Comparison of ENCODE assay signal across 24 cellular contexts in the genomic region with DNA sequence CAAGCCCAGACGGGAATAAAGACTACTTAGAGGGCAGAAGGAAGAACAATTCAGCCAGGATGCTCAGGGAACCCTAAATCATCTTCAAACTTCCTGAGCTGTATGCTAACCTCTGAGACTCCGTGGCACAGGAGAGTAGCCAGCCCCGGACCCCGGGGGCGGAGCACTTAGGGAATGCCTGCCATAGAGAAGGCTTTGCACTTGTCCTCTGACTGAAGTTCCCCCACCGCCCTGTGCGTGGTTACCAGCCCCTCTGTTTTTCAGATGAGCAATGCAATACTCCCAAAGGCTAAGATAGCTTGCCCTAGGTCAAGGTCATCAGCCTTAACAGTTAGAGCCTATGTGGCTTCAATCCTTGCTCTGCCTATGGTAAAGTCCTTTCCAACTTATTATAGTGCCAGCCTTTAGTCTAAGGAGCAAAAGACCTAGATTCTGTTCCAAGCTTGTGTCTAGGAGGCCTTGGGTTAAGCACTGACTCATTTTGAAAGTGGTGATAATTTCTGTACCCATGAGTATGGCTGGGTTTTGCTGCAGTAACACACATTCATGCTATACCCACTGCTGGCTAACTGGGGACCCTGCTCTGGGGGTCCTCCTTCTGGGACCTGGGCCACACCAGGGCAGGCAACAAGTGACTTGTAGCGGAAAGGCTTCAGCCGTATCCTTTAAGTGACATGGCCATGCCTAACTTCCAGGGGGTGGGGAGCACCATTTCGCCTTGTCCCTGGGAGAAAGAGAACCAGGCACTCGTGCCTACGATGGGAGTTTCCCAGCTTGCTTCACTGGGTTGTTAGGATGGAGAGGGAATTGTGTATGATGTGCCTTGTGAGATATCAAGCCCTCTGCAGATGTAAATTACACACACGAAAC.
DNase-seq lines count a peak whose midpoint lies in the region; ATAC-seq and TF ChIP-seq lines count a peak whose summit lies in the region.
"Had no signal": no experiment of that assay in that cellular context is flagged by ENCODE, and none has a peak within 500 bp of the region (broad histone marks: within the 10 kb centered on the region; RNA-seq: fewer than 3 reads in every experiment).

No MANE protein-coding gene starts in this region.

- no peaks in the 10 kb centered on the region for H3K79me2 ChIP-seq in neural progenitor cell (ENCODE audit: low read depth)

- H3K9ac ChIP-seq in neural progenitor cell = no peak overlapping the region

- TF ChIP-seq CTCF in neural progenitor cell (IDR thresholded peaks at IDR 0.05) (no peak), type B pancreatic cell (conservative IDR thresholded peaks at IDR 0.05) (no peak)

- DNase-seq in activated T-cell treated with anti-CD3 and anti-CD28 coated beads, Interleukin-2, amount 50 U/mL, for 24 hours = peak; percentile 26
- DNase-seq in activated T-cell treated with anti-CD3 and anti-CD28 coated beads for 4 hours (no peak), neural progenitor cell (ENCODE audit: low spot score) (no peak), type B pancreatic cell (ENCODE audit: extremely low spot score, unreplicated experiment) (peak; percentile 67), H4 (ENCODE audit: low spot score) (no peak)
- no peak for DNase-seq in activated T-cell treated with anti-CD3 and anti-CD28 coated beads, Interleukin-2, amount 50 U/mL, for 72 hours
- DNase-seq: activated B cell treated with CpG ODN at 0.5 μM for 24 hours; activated CD4-positive, alpha-beta memory T cell treated with anti-CD3 and anti-CD28 coated beads for 36 hours; activated naive CD4-positive, alpha-beta T cell; CD4-positive, alpha-beta memory T cell; foreskin melanocyte; heart right ventricle; kidney; NCI-H1436 treated with DMSO at 0.1 percent for 48 hours; NCI-H446 treated with DMSO at 0.1 percent for 48 hours; sigmoid colon; stimulated activated CD4-positive, alpha-beta T cell treated with anti-CD3 and anti-CD28 coated beads, Interleukin-4, amount 100 ng/mL, for 1 hour; substantia nigra had no signal

- no peaks in the 10 kb centered on the region for H3K27me3 Mint-ChIP-seq in activated T-cell treated with anti-CD3 and anti-CD28 coated beads, Interleukin-2, amount 50 U/mL, for 24 hours
- H3K27me3 Mint-ChIP-seq in activated T-cell treated with anti-CD3 and anti-CD28 coated beads, Interleukin-2, amount 50 U/mL, for 72 hours (ENCODE audit: low read depth) = no peaks in the 10 kb centered on the region
- H3K27me3 Mint-ChIP-seq in neural progenitor cell (ENCODE audit: insufficient read depth, low read depth) = peaks cover 11% of the 10 kb centered on the region
- H3K27me3 Mint-ChIP-seq in type B pancreatic cell = peaks cover 15% of the 10 kb centered on the region
- H3K27me3 Mint-ChIP-seq: activated CD4-positive, alpha-beta memory T cell treated with anti-CD3 and anti-CD28 coated beads for 36 hours; CD4-positive, alpha-beta memory T cell had no signal

- ATAC-seq in activated T-cell treated with anti-CD3 and anti-CD28 coated beads, Interleukin-2, amount 50 U/mL, for 72 hours (replicated peaks in 1 of 2) = peak; percentile 67 to 77
- ATAC-seq in GM21360 (IDR thresholded peaks at IDR 0.05; ENCODE audit: unreplicated experiment) = no peak
- ATAC-seq: heart right ventricle had no signal

- H4K20me1 ChIP-seq in neural progenitor cell (ENCODE audit: low read depth) = no peaks in the 10 kb centered on the region

- H3F3A ChIP-seq in neural progenitor cell (ENCODE audit: low read depth) = no peaks in the 10 kb centered on the region

- H3K4me2 ChIP-seq in neural progenitor cell = no peak overlapping the region

- no peak overlapping the region for H2AFZ ChIP-seq in neural progenitor cell (replicated peaks)

- H3K27me3 ChIP-seq in neural progenitor cell = no peaks in the 10 kb centered on the region
- H3K27me3 ChIP-seq: dorsolateral prefrontal cortex had no signal

- H3K4me1 ChIP-seq in neural progenitor cell = peaks cover 15% of the 10 kb centered on the region
- H3K4me1 ChIP-seq: sigmoid colon had no signal

- H3K27ac Mint-ChIP-seq in activated T-cell treated with anti-CD3 and anti-CD28 coated beads, Interleukin-2, amount 50 U/mL, for 24 hours = no peak overlapping the region
- no peak overlapping the region for H3K27ac Mint-ChIP-seq in activated T-cell treated with anti-CD3 and anti-CD28 coated beads, Interleukin-2, amount 50 U/mL, for 72 hours
- H3K27ac Mint-ChIP-seq in neural progenitor cell (peak overlapping the region; percentile 61), type B pancreatic cell (no peak overlapping the region)
- H3K27ac Mint-ChIP-seq: activated B cell treated with CpG ODN at 0.5 μM for 24 hours; activated CD4-positive, alpha-beta memory T cell treated with anti-CD3 and anti-CD28 coated beads for 36 hours; progenitor cell of endocrine pancreas had no signal

- no peaks in the 10 kb centered on the region for H3K9me3 ChIP-seq in neural progenitor cell (ENCODE audit: low read depth)
- H3K9me3 ChIP-seq: heart right ventricle, neutrophil, sigmoid colon had no signal

- H3K36me3 ChIP-seq in neural progenitor cell = no peaks in the 10 kb centered on the region
- H3K36me3 ChIP-seq: heart right ventricle, neutrophil, sigmoid colon had no signal

- H3K36me3 Mint-ChIP-seq in activated T-cell treated with anti-CD3 and anti-CD28 coated beads, Interleukin-2, amount 50 U/mL, for 24 hours (ENCODE audit: low read depth) = no peaks in the 10 kb centered on the region
- H3K36me3 Mint-ChIP-seq in activated T-cell treated with anti-CD3 and anti-CD28 coated beads, Interleukin-2, amount 50 U/mL, for 72 hours (ENCODE audit: insufficient read depth in 2 of 2) = no peaks in the 10 kb centered on the region
- H3K36me3 Mint-ChIP-seq in neural progenitor cell = no peaks in the 10 kb centered on the region
- no peaks in the 10 kb centered on the region for H3K36me3 Mint-ChIP-seq in type B pancreatic cell
- H3K36me3 Mint-ChIP-seq: activated CD4-positive, alpha-beta memory T cell treated with anti-CD3 and anti-CD28 coated beads for 36 hours; brain; CD4-positive, alpha-beta memory T cell had no signal

- H3K27ac ChIP-seq in neural progenitor cell = no peak overlapping the region
- H3K27ac ChIP-seq: dorsolateral prefrontal cortex, heart right ventricle, neutrophil, RWPE1, sigmoid colon had no signal

- no peak overlapping the region for H3K4me3 ChIP-seq in neural progenitor cell
- H3K4me3 ChIP-seq: dorsolateral prefrontal cortex, heart right ventricle, sigmoid colon had no signal

- H3K4me3 Mint-ChIP-seq in activated T-cell treated with anti-CD3 and anti-CD28 coated beads, Interleukin-2, amount 50 U/mL, for 24 hours = no peak overlapping the region
- no peak overlapping the region for H3K4me3 Mint-ChIP-seq in activated T-cell treated with anti-CD3 and anti-CD28 coated beads, Interleukin-2, amount 50 U/mL, for 72 hours
- peak overlapping the region; percentile 1 for H3K4me3 Mint-ChIP-seq in neural progenitor cell
- H3K4me3 Mint-ChIP-seq in type B pancreatic cell = no peak overlapping the region
- H3K4me3 Mint-ChIP-seq: activated B cell treated with CpG ODN at 0.5 μM for 24 hours; activated CD4-positive, alpha-beta memory T cell treated with anti-CD3 and anti-CD28 coated beads for 36 hours; brain; CD4-positive, alpha-beta memory T cell had no signal

- no peaks in the 10 kb centered on the region for H3K9me3 Mint-ChIP-seq in activated T-cell treated with anti-CD3 and anti-CD28 coated beads, Interleukin-2, amount 50 U/mL, for 24 hours
- peaks cover 1 to 2% of the 10 kb centered on the region in 2 donors for H3K9me3 Mint-ChIP-seq in activated T-cell treated with anti-CD3 and anti-CD28 coated beads, Interleukin-2, amount 50 U/mL, for 72 hours
- no peaks in the 10 kb centered on the region for H3K9me3 Mint-ChIP-seq in neural progenitor cell
- no peaks in the 10 kb centered on the region for H3K9me3 Mint-ChIP-seq in type B pancreatic cell
- H3K9me3 Mint-ChIP-seq: activated B cell treated with CpG ODN at 0.5 μM for 24 hours; activated CD4-positive, alpha-beta memory T cell treated with anti-CD3 and anti-CD28 coated beads for 36 hours; brain; CD4-positive, alpha-beta memory T cell had no signal

- H3K4me1 Mint-ChIP-seq in activated T-cell treated with anti-CD3 and anti-CD28 coated beads, Interleukin-2, amount 50 U/mL, for 24 hours (ENCODE audit: low read depth) = peaks cover 12% of the 10 kb centered on the region
- H3K4me1 Mint-ChIP-seq in activated T-cell treated with anti-CD3 and anti-CD28 coated beads, Interleukin-2, amount 50 U/mL, for 72 hours (ENCODE audit: low read depth) = peaks cover 16% of the 10 kb centered on the region
- peaks cover 31% of the 10 kb centered on the region for H3K4me1 Mint-ChIP-seq in neural progenitor cell
- peaks cover 17% of the 10 kb centered on the region for H3K4me1 Mint-ChIP-seq in type B pancreatic cell (ENCODE audit: unreplicated experiment)
- H3K4me1 Mint-ChIP-seq: activated B cell treated with CpG ODN at 0.5 μM for 24 hours had no signal

Comparison
In these comparisons a context has a peak if more than half of its experiments do, and no peak if none do; other contexts are left out.
1. DNase-seq: peak in activated T-cell treated with anti-CD3 and anti-CD28 coated beads, Interleukin-2, amount 50 U/mL, for 24 hours (single experiment) and type B pancreatic cell (single experiment); none in activated T-cell treated with anti-CD3 and anti-CD28 coated beads for 4 hours (single experiment), activated T-cell treated with anti-CD3 and anti-CD28 coated beads, Interleukin-2, amount 50 U/mL, for 72 hours (0 of 2), neural progenitor cell (single experiment) and H4 (single experiment).